In the genomic region with DNA sequence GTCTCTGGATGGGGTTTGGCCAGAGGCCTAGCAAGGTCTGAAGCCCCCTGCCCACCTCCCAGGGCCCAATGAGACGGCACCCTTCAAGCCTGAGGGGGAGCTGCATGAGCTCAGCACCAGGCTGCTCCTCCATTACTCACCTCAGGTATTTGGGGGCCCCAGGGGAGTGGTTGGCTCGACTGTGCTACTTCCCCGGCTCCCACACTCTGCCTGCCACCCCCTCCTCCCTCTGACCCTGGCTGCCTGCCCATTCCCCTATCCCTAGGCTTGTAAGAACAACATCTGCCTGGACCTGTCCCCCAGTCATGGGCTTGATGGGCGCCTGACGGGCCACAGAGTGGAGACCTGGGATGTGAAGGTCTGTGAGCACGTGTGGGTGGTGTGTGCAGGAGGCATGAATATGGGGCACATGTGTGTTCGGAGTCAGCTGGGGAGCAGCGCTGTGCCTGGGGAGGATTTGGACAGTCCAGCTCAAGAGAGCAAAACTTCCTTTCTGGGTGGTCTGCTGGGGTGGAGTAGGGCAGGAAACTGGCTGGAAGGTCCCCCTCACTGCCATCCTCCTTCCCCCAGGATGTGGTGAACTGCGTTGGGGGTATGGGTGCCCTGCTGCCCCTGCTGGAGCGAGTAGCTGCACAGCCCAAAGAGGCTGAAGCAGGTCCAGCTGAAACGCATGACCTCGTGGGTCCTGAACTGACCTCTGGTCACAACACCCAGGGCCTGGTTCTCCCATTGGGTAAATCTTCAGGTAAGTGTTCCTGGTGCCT, we compare ENCODE assay signal across 1 cellular context.
TF ChIP-seq lines count a peak whose summit lies in the region.

No MANE protein-coding gene starts in this region.

TF ChIP-seq in HEK293, 187 proteins besides CTCF, POLR2A, EP300 and RAD21:
- TF ChIP-seq ZNF354C (tag by site-specific recombination; IDR thresholded peaks at IDR 0.05; ENCODE audit: borderline replicate concordance, low read depth) (no peak), ZFHX2 (tag by site-specific recombination; conservative IDR thresholded peaks at IDR 0.05) (peak; percentile 62), EGR2 (tag by site-specific recombination; IDR thresholded peaks at IDR 0.05; ENCODE audit: low read depth) (peak; percentile 18; the same call in 1 of the 2 replicates)
TF ChIP-seq in HEK293: peak in this region for 2.
